Comparison of ENCODE assay signal across 1 cellular context in genomic region chr17:49993423-49994037, GRCh38.
TF ChIP-seq lines count a peak whose summit lies in the region.

No MANE protein-coding gene starts in this region.

TF ChIP-seq in IMR-90, 13 proteins besides CTCF, POLR2A, EP300 and RAD21 (continued from another document):
- no peak for TF ChIP-seq FOS (IDR thresholded peaks at IDR 0.05; ENCODE audit: low read depth, low read length)
- TF ChIP-seq RFX5 (IDR thresholded peaks at IDR 0.05; ENCODE audit: low read depth, low read length), result no peak
- no peak for TF ChIP-seq RCOR1 (IDR thresholded peaks at IDR 0.05; ENCODE audit: insufficient replicate concordance, low read length)
- no peak for TF ChIP-seq CEBPB (IDR thresholded peaks at IDR 0.05; ENCODE audit: low read depth, low read length)
- TF ChIP-seq MAFK (IDR thresholded peaks at IDR 0.05; ENCODE audit: low read depth, low read length), result no peak
- TF ChIP-seq MXI1 (IDR thresholded peaks at IDR 0.05; ENCODE audit: borderline replicate concordance, low read depth, low read length), result no peak
